In genomic region chr17:80270104-80270503, GRCh38 we compare ENCODE assay signal across 12 cellular contexts. TPM values are rescaled to one million over a fixed set of nuclear protein-coding genes. Genes with fewer than 3 reads are reported as not detected.
DNase-seq lines count a peak whose midpoint lies in the region; ATAC-seq lines count a peak whose summit lies in the region.
"Had no signal": no experiment of that assay in that cellular context is flagged by ENCODE, and none has a peak within 500 bp of the region (broad histone marks: within the 10 kb centered on the region; RNA-seq: fewer than 3 reads in every experiment).

No MANE protein-coding gene starts in this region.

- peak overlapping the region; percentile 5; the same call in 1 of the 2 replicates for H3K4me3 ChIP-seq in iPS-18c (ENCODE audit: insufficient read depth, low read depth, low read length)
- H3K4me3 ChIP-seq: MG63, pancreas, stomach had no signal

- no peaks in the 10 kb centered on the region for H3K9me3 Mint-ChIP-seq in activated naive CD4-positive, alpha-beta T cell treated with anti-CD3 and anti-CD28 coated beads, Interleukin-2, amount 50 U/mL, for 24 hours
- H3K9me3 Mint-ChIP-seq in activated naive CD4-positive, alpha-beta T cell treated with anti-CD3 and anti-CD28 coated beads, Interleukin-2, amount 50 U/mL, for 72 hours: peaks cover 0 to 4% of the 10 kb centered on the region in 2 donors
- H3K9me3 Mint-ChIP-seq in activated CD4-positive, alpha-beta memory T cell treated with anti-CD3 and anti-CD28 coated beads, Interleukin-2, amount 10 ng/mL, durations not matched to agents 7 days and 5 days: no peaks in the 10 kb centered on the region
- H3K9me3 Mint-ChIP-seq: activated CD4-positive, alpha-beta T cell treated with anti-CD3 and anti-CD28 coated beads, Interleukin-2, amount 10 ng/mL, durations not matched to agents 7 days and 5 days had no signal

- H3K9me3 ChIP-seq in iPS-18c (ENCODE audit: control insufficient read depth, insufficient read depth, low read length): no peaks in the 10 kb centered on the region
- H3K9me3 ChIP-seq: pancreas, stomach had no signal

- no peaks in the 10 kb centered on the region for H3K27me3 Mint-ChIP-seq in activated naive CD4-positive, alpha-beta T cell treated with anti-CD3 and anti-CD28 coated beads, Interleukin-2, amount 50 U/mL, for 24 hours
- H3K27me3 Mint-ChIP-seq in activated CD4-positive, alpha-beta memory T cell treated with anti-CD3 and anti-CD28 coated beads, Interleukin-2, amount 10 ng/mL, durations not matched to agents 7 days and 5 days: no peaks in the 10 kb centered on the region
- H3K27me3 Mint-ChIP-seq: activated CD4-positive, alpha-beta T cell treated with anti-CD3 and anti-CD28 coated beads, Interleukin-2, amount 10 ng/mL, durations not matched to agents 7 days and 5 days had no signal

- H3K27ac Mint-ChIP-seq in activated naive CD4-positive, alpha-beta T cell treated with anti-CD3 and anti-CD28 coated beads, Interleukin-2, amount 50 U/mL, for 24 hours: peak overlapping the region; percentile 38
- H3K27ac Mint-ChIP-seq in activated naive CD4-positive, alpha-beta T cell treated with anti-CD3 and anti-CD28 coated beads, Interleukin-2, amount 50 U/mL, for 72 hours: no peak overlapping the region
- H3K27ac Mint-ChIP-seq in activated CD4-positive, alpha-beta memory T cell treated with anti-CD3 and anti-CD28 coated beads, Interleukin-2, amount 10 ng/mL, durations not matched to agents 7 days and 5 days: no peak overlapping the region

- no peak for ATAC-seq in activated naive CD4-positive, alpha-beta T cell treated with anti-CD3 and anti-CD28 coated beads, Interleukin-2, amount 50 U/mL, for 72 hours
- no peak for ATAC-seq in HG02852 (IDR thresholded peaks at IDR 0.05; ENCODE audit: unreplicated experiment)
- no peak for ATAC-seq in HG03432 (IDR thresholded peaks at IDR 0.05; ENCODE audit: unreplicated experiment)

- peak overlapping the region; percentile 45 for H3K27ac ChIP-seq in substantia nigra (ENCODE audit: low read depth, low read length, poor library complexity, severe bottlenecking)
- H3K27ac ChIP-seq: pancreas, stomach had no signal

- H3K4me1 Mint-ChIP-seq in activated naive CD4-positive, alpha-beta T cell treated with anti-CD3 and anti-CD28 coated beads, Interleukin-2, amount 50 U/mL, for 24 hours: peaks cover 36% of the 10 kb centered on the region
- peaks cover 45% of the 10 kb centered on the region for H3K4me1 Mint-ChIP-seq in activated CD4-positive, alpha-beta memory T cell treated with anti-CD3 and anti-CD28 coated beads, Interleukin-2, amount 10 ng/mL, durations not matched to agents 7 days and 5 days

- CTCF ChIA-PET in activated CD4-positive, alpha-beta memory T cell treated with anti-CD3 and anti-CD28 coated beads, Interleukin-2, amount 10 ng/mL, durations not matched to agents 7 days and 5 days (lab: Charles Lee): interaction anchor here (1.2 kb wide), 1 partner anchor 73 kb away, joined by 4 read pairs; no protein-coding TSS in a partner anchor

- DNase-seq in activated naive CD4-positive, alpha-beta T cell treated with anti-CD3 and anti-CD28 coated beads, Interleukin-2, amount 50 U/mL, for 72 hours (ENCODE audit: low spot score in 2 of 2): no peak
- no peak for DNase-seq in activated CD4-positive, alpha-beta memory T cell treated with anti-CD3 and anti-CD28 coated beads, Interleukin-2, amount 10 ng/mL, durations not matched to agents 7 days and 5 days
- DNase-seq in substantia nigra (lab: John Stamatoyannopoulos, UW): peak in 25 of 49 donors; percentile 15 to 63 (median 39)
- DNase-seq in DMS79 (lab: John Stamatoyannopoulos, UW): no peak
- DNase-seq: MG63, pancreas, stomach had no signal

- peaks cover 15% of the 10 kb centered on the region for H3K36me3 Mint-ChIP-seq in activated naive CD4-positive, alpha-beta T cell treated with anti-CD3 and anti-CD28 coated beads, Interleukin-2, amount 50 U/mL, for 24 hours
- H3K36me3 Mint-ChIP-seq in activated naive CD4-positive, alpha-beta T cell treated with anti-CD3 and anti-CD28 coated beads, Interleukin-2, amount 50 U/mL, for 72 hours: peaks cover 14 to 31% of the 10 kb centered on the region in 2 donors
- peaks cover 43% of the 10 kb centered on the region for H3K36me3 Mint-ChIP-seq in activated CD4-positive, alpha-beta memory T cell treated with anti-CD3 and anti-CD28 coated beads, Interleukin-2, amount 10 ng/mL, durations not matched to agents 7 days and 5 days (ENCODE audit: low read depth)

- POLR2A ChIA-PET in activated CD4-positive, alpha-beta memory T cell treated with anti-CD3 and anti-CD28 coated beads, Interleukin-2, amount 10 ng/mL, durations not matched to agents 7 days and 5 days (lab: Charles Lee): interaction anchor here (0.9 to 20.7 kb wide), 5 partner anchors 1 to 169 kb away, joined by 3 to 390 read pairs (median 5); partner anchors contain the start of genes GAA and RNF213

- H3K4me3 Mint-ChIP-seq in activated naive CD4-positive, alpha-beta T cell treated with anti-CD3 and anti-CD28 coated beads, Interleukin-2, amount 50 U/mL, for 24 hours: no peak overlapping the region
- H3K4me3 Mint-ChIP-seq in activated CD4-positive, alpha-beta memory T cell treated with anti-CD3 and anti-CD28 coated beads, Interleukin-2, amount 10 ng/mL, durations not matched to agents 7 days and 5 days: peak overlapping the region; percentile 14
- H3K4me3 Mint-ChIP-seq: activated CD4-positive, alpha-beta T cell treated with anti-CD3 and anti-CD28 coated beads, Interleukin-2, amount 10 ng/mL, durations not matched to agents 7 days and 5 days had no signal

RNA-seq across cellular contexts. Expression of gene RNF213, which starts 9.5 kb away (rescaled TPM):
- total RNA-seq in activated naive CD4-positive, alpha-beta T cell treated with anti-CD3 and anti-CD28 coated beads, Interleukin-2, amount 50 U/mL, for 72 hours: 100 to 1,000 TPM; 415 to 602 TPM
- 100 to 1,000 TPM; 787 to 849 TPM for total RNA-seq in activated CD4-positive, alpha-beta memory T cell treated with anti-CD3 and anti-CD28 coated beads, Interleukin-2, amount 10 ng/mL, durations not matched to agents 7 days and 5 days

RNA-seq across cellular contexts. Expression of gene SLC26A11, which starts 49.9 kb away (rescaled TPM):
- 10 to 100 TPM in 1 of 2 donors, 1 to 10 TPM in 1; 7.5 to 13.1 TPM for total RNA-seq in activated naive CD4-positive, alpha-beta T cell treated with anti-CD3 and anti-CD28 coated beads, Interleukin-2, amount 50 U/mL, for 72 hours
- 10 to 100 TPM; 16.0 to 20.0 TPM for total RNA-seq in activated CD4-positive, alpha-beta memory T cell treated with anti-CD3 and anti-CD28 coated beads, Interleukin-2, amount 10 ng/mL, durations not matched to agents 7 days and 5 days

RNA-seq across cellular contexts. Expression of gene SGSH, which starts 50.0 kb away (rescaled TPM):
- total RNA-seq in activated naive CD4-positive, alpha-beta T cell treated with anti-CD3 and anti-CD28 coated beads, Interleukin-2, amount 50 U/mL, for 72 hours: 10 to 100 TPM; 34.8 to 39.0 TPM
- total RNA-seq in activated CD4-positive, alpha-beta memory T cell treated with anti-CD3 and anti-CD28 coated beads, Interleukin-2, amount 10 ng/mL, durations not matched to agents 7 days and 5 days: 10 to 100 TPM; 56.5 to 61.1 TPM

Comparison
In these comparisons a context has a peak if more than half of its experiments do, and no peak if none do; other contexts are left out.
1. DNase-seq: peak in substantia nigra (25 of 49); none in activated naive CD4-positive, alpha-beta T cell treated with anti-CD3 and anti-CD28 coated beads, Interleukin-2, amount 50 U/mL, for 72 hours (0 of 2), activated CD4-positive, alpha-beta memory T cell treated with anti-CD3 and anti-CD28 coated beads, Interleukin-2, amount 10 ng/mL, durations not matched to agents 7 days and 5 days (single experiment) and DMS79 (single experiment).